22 cellular contexts compared by ENCODE assay signal in genomic region chr2:33258387-33258786, GRCh38.
"Had no signal": no experiment of that assay in that cellular context is flagged by ENCODE, and none has a peak within 500 bp of the region (broad histone marks: within the 10 kb centered on the region; RNA-seq: fewer than 3 reads in every experiment).

No MANE protein-coding gene starts in this region.

- DNase-seq: dermis blood vessel endothelial cell; effector memory CD4-positive, alpha-beta T cell; foreskin keratinocyte; heart left ventricle; left cardiac atrium; mucosa of descending colon; naive thymus-derived CD4-positive, alpha-beta T cell; sigmoid colon; stimulated activated CD4-positive, alpha-beta T cell treated with anti-CD3 and anti-CD28 coated beads, Interleukin-2, amount 100 ng/mL, for 24 hours; stimulated activated CD4-positive, alpha-beta T cell treated with anti-CD3 and anti-CD28 coated beads, Interleukin-4, amount 100 ng/mL, for 24 hours; stimulated activated naive CD4-positive, alpha-beta T cell treated with Interleukin-2 at 50 U/mL for 16 hours; stomach; upper lobe of left lung had no signal

- H3K4me1 ChIP-seq: foreskin keratinocyte, gastroesophageal sphincter, parathyroid adenoma, sigmoid colon, tibial nerve, upper lobe of left lung had no signal

- H3K9me3 ChIP-seq: esophagus muscularis mucosa, gastroesophageal sphincter, heart left ventricle, mucosa of descending colon, sigmoid colon, stomach, tibial nerve, upper lobe of left lung had no signal

- H3K4me2 ChIP-seq: hepatocyte had no signal

- H3K79me2 ChIP-seq: hepatocyte, parathyroid adenoma had no signal

- H3K9ac ChIP-seq: neural progenitor cell, parathyroid adenoma had no signal

- H3K27ac ChIP-seq: coronary artery, esophagus muscularis mucosa, foreskin keratinocyte, gastroesophageal sphincter, hepatocyte, neural progenitor cell, parathyroid adenoma, sigmoid colon, stomach, tibial nerve, upper lobe of left lung had no signal

- H3K36me3 ChIP-seq: neural progenitor cell had no signal

- H3K4me3 ChIP-seq: coronary artery, esophagus muscularis mucosa, gastroesophageal sphincter, heart left ventricle, hepatocyte, lung, mucosa of descending colon, neural progenitor cell, sigmoid colon, stomach, tibial nerve, upper lobe of left lung had no signal

- H3K27me3 ChIP-seq: esophagus muscularis mucosa, foreskin keratinocyte, gastroesophageal sphincter, heart left ventricle, hepatocyte, neural progenitor cell, sigmoid colon, stomach, tibial nerve, upper lobe of left lung had no signal

- ATAC-seq: foreskin keratinocyte; gastroesophageal sphincter; mucosa of descending colon; naive thymus-derived CD4-positive, alpha-beta T cell; stimulated activated effector memory CD8-positive, alpha-beta T cell treated with anti-CD3 and anti-CD28 coated beads, Interleukin-12 subunit alpha, Interleukin-12 subunit beta, amount 100 ng/mL, for 72 hours had no signal
